ENCODE assay signal across 21 cellular contexts in genomic region chrX:32937043-32937442, GRCh38.
DNase-seq lines count a peak whose midpoint lies in the region; ATAC-seq and TF ChIP-seq lines count a peak whose summit lies in the region.
"Had no signal": no experiment of that assay in that cellular context is flagged by ENCODE, and none has a peak within 500 bp of the region (broad histone marks: within the 10 kb centered on the region; RNA-seq: fewer than 3 reads in every experiment).

No MANE protein-coding gene starts in this region.

- no peaks in the 10 kb centered on the region for H3K9me3 ChIP-seq in left lung
- H3K9me3 ChIP-seq: A549, BE2C had no signal

- H3K36me3 ChIP-seq in left lung: no peaks in the 10 kb centered on the region
- H3K36me3 ChIP-seq: BE2C; BLaER1 treated with 17β-estradiol and CSF1 and Interleukin-3, amounts not matched to agents 10 nM and 100 nM had no signal

- no peak for TF ChIP-seq CTCF in left lung (IDR thresholded peaks at IDR 0.05)

- intact Hi-C loops in left ventricle myocardium superior (cut with micrococcal nuclease): no loop called here
- intact Hi-C loops in Right ventricle myocardium superior (cut with DNase I): no loop called here
- intact Hi-C loops in left lung (cut with DNase I): no loop called here

- no peak overlapping the region for H3K4me3 ChIP-seq in left lung
- H3K4me3 ChIP-seq: A549; BLaER1 treated with 17β-estradiol and CSF1 and Interleukin-3, amounts not matched to agents 10 nM and 100 nM; GM23248 had no signal

- no peak overlapping the region for H3K27ac ChIP-seq in left lung
- H3K27ac ChIP-seq: 22Rv1; A549; BLaER1 treated with 17β-estradiol and CSF1 and Interleukin-3, amounts not matched to agents 10 nM and 100 nM; GM23248 had no signal

- DNase-seq in DMS 273 (lab: John Stamatoyannopoulos, UW; ENCODE audit: unreplicated experiment) (peak; percentile 1), DMS 273 treated with DMSO at 0.1 percent for 48 hours (lab: John Stamatoyannopoulos, UW) (no peak), left ventricle myocardium superior (no peak), Right ventricle myocardium superior (no peak), amniotic epithelial cell (ENCODE audit: low read depth) (peak; percentile 22), HT-29 (ENCODE audit: low spot score) (no peak), left lung (no peak)
- DNase-seq in activated CD8-positive, alpha-beta memory T cell treated with anti-CD3 and anti-CD28 coated beads, Interleukin-2, amount 50 U/mL, for 48 hours: no peak
- DNase-seq: ACHN; AML-193; BE2C; CD4-positive, alpha-beta T cell; CD8-positive, alpha-beta memory T cell; DMS153; DND-41; GM23248; H9 had no signal

- no peaks in the 10 kb centered on the region for H3K4me1 ChIP-seq in left lung
- H3K4me1 ChIP-seq: A549; BE2C; BLaER1 treated with 17β-estradiol and CSF1 and Interleukin-3, amounts not matched to agents 10 nM and 100 nM had no signal

- no peaks in the 10 kb centered on the region for H3K27me3 ChIP-seq in left lung
- H3K27me3 ChIP-seq: BE2C had no signal

- peak; percentile 38 for ATAC-seq in left ventricle myocardium superior
- no peak for ATAC-seq in Right ventricle myocardium superior (ENCODE audit: poor library complexity)
- ATAC-seq in left lung: no peak
- ATAC-seq: A549, HCT116 had no signal

Comparison
In these comparisons a context has a peak if more than half of its experiments do, and no peak if none do; other contexts are left out.
1. DNase-seq: peak in DMS 273 (single experiment) and amniotic epithelial cell (single experiment); none in DMS 273 treated with DMSO at 0.1 percent for 48 hours (single experiment), left ventricle myocardium superior (single experiment), Right ventricle myocardium superior (single experiment), HT-29 (single experiment), activated CD8-positive, alpha-beta memory T cell treated with anti-CD3 and anti-CD28 coated beads, Interleukin-2, amount 50 U/mL, for 48 hours (single experiment) and left lung (0 of 2).